22 cellular contexts compared by ENCODE assay signal in genomic region chr18:4353853-4354418, GRCh38.
"Had no signal": no experiment of that assay in that cellular context is flagged by ENCODE, and none has a peak within 500 bp of the region (broad histone marks: within the 10 kb centered on the region; RNA-seq: fewer than 3 reads in every experiment).

No MANE protein-coding gene starts in this region.

- H3K4me1 ChIP-seq: left ventricle myocardium inferior, prostate gland, uterus had no signal

- H3K36me3 ChIP-seq: left ventricle myocardium inferior, ovary, prostate gland, uterus had no signal

- ATAC-seq: natural killer cell; stimulated activated naive B cell treated with anti-CD40 and anti-IgM and Interleukin-4, amounts not matched to agents 10 μg/mL and 1 μg/mL and 100 μg/mL, for 72 hours had no signal

- H3K27ac ChIP-seq: coronary artery, left ventricle myocardium inferior, ovary, prostate gland, uterus had no signal

- DNase-seq: activated CD4-positive, alpha-beta T cell treated with anti-CD3 and anti-CD28 coated beads for 4 hours; activated CD4-positive, alpha-beta T cell treated with anti-CD3 and anti-CD28 coated beads, Interleukin-2, amount 50 U/mL, for 48 hours; activated CD4-positive, CD25-positive, alpha-beta regulatory T cell; activated CD8-positive, alpha-beta memory T cell treated with anti-CD3 and anti-CD28 coated beads, Interleukin-2, amount 50 U/mL, for 48 hours; activated effector memory CD4-positive, alpha-beta T cell treated with Interleukin-2 at 50 U/mL for 16 hours; activated naive CD4-positive, alpha-beta T cell treated with anti-CD3 and anti-CD28 coated beads for 36 hours; activated naive CD8-positive, alpha-beta T cell treated with anti-CD3 and anti-CD28 coated beads, Interleukin-2, amount 10 ng/mL, durations not matched to agents 7 days and 5 days; activated T-cell treated with anti-CD3 and anti-CD28 coated beads, Interleukin-2, amount 50 U/mL, for 48 hours; amniotic stem cell; left ventricle myocardium inferior; midbrain; natural killer cell; ovary; stimulated activated CD4-positive, alpha-beta T cell treated with anti-CD3 and anti-CD28 coated beads, Interleukin-2, amount 100 ng/mL, for 48 hours; stimulated activated CD8-positive, alpha-beta memory T cell treated with anti-CD3 and anti-CD28 coated beads, Interleukin-4, amount 100 ng/mL, for 48 hours; stimulated activated naive B cell treated with anti-CD40 and anti-IgM and Interleukin-4, amounts not matched to agents 10 μg/mL and 1 μg/mL and 100 μg/mL, for 72 hours; T-helper 9 cell; trophoblast cell; uterus had no signal

- H3K4me3 ChIP-seq: coronary artery, left ventricle myocardium inferior, ovary, prostate gland, uterus had no signal

- H3K9me3 ChIP-seq: ovary, prostate gland, uterus had no signal

- FAIRE-seq: bronchial epithelial cell had no signal

- H3K27me3 ChIP-seq: ovary, uterus had no signal
